ENCODE assay signal across 2 cellular contexts in the genomic region with DNA sequence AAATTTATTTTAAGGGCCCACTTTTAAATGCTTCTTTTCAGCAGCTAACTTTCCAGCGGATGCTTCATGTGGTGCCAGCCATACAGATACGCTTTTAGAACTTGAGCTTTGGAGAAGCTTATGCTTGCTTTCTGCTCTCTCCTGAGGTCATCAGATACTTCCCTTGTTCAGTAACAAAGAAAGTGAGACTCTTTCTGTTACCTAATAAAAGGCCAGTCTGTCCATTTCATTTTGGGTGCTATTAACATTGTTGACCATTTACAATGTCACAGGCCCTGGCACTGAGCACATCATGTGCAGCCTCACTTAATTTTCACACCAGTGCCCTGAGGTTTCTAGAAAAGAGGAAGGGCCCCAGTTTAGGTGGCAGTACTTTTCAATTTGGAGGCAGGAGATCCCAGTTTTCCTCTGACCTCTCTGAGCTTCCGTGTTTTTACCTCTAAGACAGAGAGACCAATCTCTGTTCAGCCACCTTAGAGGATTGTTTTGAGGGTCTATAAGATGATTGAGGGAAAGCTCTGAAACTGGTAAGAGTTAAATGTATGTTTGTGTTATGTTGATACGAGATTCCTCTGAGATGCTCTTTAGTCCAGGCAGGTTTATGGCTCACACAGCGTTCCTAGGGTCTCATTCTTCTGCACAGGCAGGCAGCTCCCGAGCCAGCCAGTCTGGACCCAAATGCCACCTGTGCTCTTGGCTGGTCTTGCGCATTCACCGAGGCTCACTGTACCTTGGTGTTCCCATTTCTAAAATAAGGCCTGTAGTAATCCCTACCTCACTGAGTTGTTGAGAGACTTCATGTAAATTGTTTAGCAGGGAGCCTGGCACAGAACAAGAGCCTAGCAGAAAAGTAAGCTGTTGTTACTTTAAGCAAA.
TF ChIP-seq lines count a peak whose summit lies in the region.

No MANE protein-coding gene starts in this region.

TF ChIP-seq in A549, 52 proteins besides CTCF, POLR2A, EP300 and RAD21:
- no peak for TF ChIP-seq KDM1A (IDR thresholded peaks at IDR 0.05; ENCODE audit: low read depth)
- no peak for TF ChIP-seq RCOR1 (IDR thresholded peaks at IDR 0.05; ENCODE audit: low read depth, low read length)
- no peak for TF ChIP-seq MAZ (IDR thresholded peaks at IDR 0.05; ENCODE audit: borderline replicate concordance, low read depth, low read length)
- TF ChIP-seq ZC3H11A (IDR thresholded peaks at IDR 0.05): no peak
- no peak for TF ChIP-seq SREBF2 (IDR thresholded peaks at IDR 0.05)
- TF ChIP-seq FOSL2 (IDR thresholded peaks at IDR 0.05): no peak
- TF ChIP-seq FOSL2 (CRISPR knock-in tag; IDR thresholded peaks at IDR 0.05): no peak
- TF ChIP-seq BHLHE40 (IDR thresholded peaks at IDR 0.05; ENCODE audit: low read depth, low read length): no peak
- TF ChIP-seq, protein P1, sequence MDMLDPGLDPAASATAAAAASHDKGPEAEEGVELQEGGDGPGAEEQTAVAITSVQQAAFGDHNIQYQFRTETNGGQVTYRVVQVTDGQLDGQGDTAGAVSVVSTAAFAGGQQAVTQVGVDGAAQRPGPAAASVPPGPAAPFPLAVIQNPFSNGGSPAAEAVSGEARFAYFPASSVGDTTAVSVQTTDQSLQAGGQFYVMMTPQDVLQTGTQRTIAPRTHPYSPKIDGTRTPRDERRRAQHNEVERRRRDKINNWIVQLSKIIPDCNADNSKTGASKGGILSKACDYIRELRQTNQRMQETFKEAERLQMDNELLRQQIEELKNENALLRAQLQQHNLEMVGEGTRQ (IDR thresholded peaks at IDR 0.05): no peak
- no peak for TF ChIP-seq GATA3 (IDR thresholded peaks at IDR 0.05; ENCODE audit: borderline replicate concordance)
- no peak for TF ChIP-seq FOXS1 (CRISPR knock-in tag; IDR thresholded peaks at IDR 0.05)
- TF ChIP-seq CEBPB (IDR thresholded peaks at IDR 0.05): no peak
- no peak for TF ChIP-seq HOXB5 (CRISPR knock-in tag; IDR thresholded peaks at IDR 0.05)
- no peak for TF ChIP-seq PHF8 (IDR thresholded peaks at IDR 0.05; ENCODE audit: borderline replicate concordance, low read depth)
- TF ChIP-seq ZSCAN20 (CRISPR knock-in tag; IDR thresholded peaks at IDR 0.05): no peak
- no peak for TF ChIP-seq RFX5 (IDR thresholded peaks at IDR 0.05)
- TF ChIP-seq HDAC2 (IDR thresholded peaks at IDR 0.05): no peak
- no peak for TF ChIP-seq MAFK (IDR thresholded peaks at IDR 0.05; ENCODE audit: partially characterized antibody)
- TF ChIP-seq CBX8 (IDR thresholded peaks at IDR 0.05): no peak

TF ChIP-seq in IMR-90, 13 proteins besides CTCF, POLR2A, EP300 and RAD21:
- TF ChIP-seq MAFK (IDR thresholded peaks at IDR 0.05; ENCODE audit: low read depth, low read length) (no peak), CEBPB (IDR thresholded peaks at IDR 0.05; ENCODE audit: low read depth, low read length) (no peak), NFE2L2 (IDR thresholded peaks at IDR 0.05; ENCODE audit: low read depth, low read length) (no peak), RCOR1 (IDR thresholded peaks at IDR 0.05; ENCODE audit: insufficient replicate concordance, low read length) (no peak), RFX5 (IDR thresholded peaks at IDR 0.05; ENCODE audit: low read depth, low read length) (no peak), MXI1 (IDR thresholded peaks at IDR 0.05; ENCODE audit: borderline replicate concordance, low read depth, low read length) (no peak), FOS (IDR thresholded peaks at IDR 0.05; ENCODE audit: low read depth, low read length) (no peak), BHLHE40 (IDR thresholded peaks at IDR 0.05; ENCODE audit: low read depth, low read length) (no peak), MAZ (IDR thresholded peaks at IDR 0.05; ENCODE audit: borderline replicate concordance, low read depth, low read length) (no peak), SMC3 (IDR thresholded peaks at IDR 0.05; ENCODE audit: low read depth, low read length) (no peak), CHD1 (IDR thresholded peaks at IDR 0.05; ENCODE audit: low read depth, low read length) (no peak)
- TF ChIP-seq, protein P2, sequence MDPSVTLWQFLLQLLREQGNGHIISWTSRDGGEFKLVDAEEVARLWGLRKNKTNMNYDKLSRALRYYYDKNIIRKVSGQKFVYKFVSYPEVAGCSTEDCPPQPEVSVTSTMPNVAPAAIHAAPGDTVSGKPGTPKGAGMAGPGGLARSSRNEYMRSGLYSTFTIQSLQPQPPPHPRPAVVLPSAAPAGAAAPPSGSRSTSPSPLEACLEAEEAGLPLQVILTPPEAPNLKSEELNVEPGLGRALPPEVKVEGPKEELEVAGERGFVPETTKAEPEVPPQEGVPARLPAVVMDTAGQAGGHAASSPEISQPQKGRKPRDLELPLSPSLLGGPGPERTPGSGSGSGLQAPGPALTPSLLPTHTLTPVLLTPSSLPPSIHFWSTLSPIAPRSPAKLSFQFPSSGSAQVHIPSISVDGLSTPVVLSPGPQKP (IDR thresholded peaks at IDR 0.05; ENCODE audit: borderline replicate concordance, low read depth, low read length): no peak
- TF ChIP-seq, protein P1 (IDR thresholded peaks at IDR 0.05; ENCODE audit: low read depth, low read length): no peak
